In the genomic region with DNA sequence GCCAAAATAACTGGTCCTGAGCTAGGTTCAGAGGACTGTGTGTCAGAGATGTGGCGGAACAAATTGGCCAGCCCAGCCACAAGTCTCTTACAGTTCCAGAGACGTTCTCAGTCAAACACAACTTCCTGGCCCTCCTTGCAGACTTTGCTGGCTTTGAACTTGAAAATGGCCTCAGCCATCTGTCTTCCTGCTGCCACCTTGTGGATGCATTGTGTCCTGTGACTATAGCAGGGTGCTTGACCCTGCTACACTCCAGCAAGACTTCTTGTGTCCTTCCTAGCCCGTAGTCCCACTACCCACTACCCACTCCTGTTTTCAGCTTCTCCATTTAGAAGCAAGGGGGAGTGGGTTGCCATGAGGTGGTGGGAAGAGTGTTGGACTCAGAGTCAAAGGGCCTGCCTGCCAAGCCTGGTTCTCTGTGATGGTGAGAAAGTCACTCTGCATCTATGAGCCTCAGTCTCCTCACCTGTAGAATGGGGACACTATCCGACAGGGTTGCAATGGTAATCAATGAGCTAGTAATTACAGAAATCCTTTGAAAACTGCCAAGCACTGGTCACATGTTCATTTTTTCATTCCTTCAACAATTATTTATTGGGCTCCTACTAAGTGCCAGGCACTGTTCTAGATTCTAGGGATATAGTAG, we compare ENCODE assay signal across 9 cellular contexts.
DNase-seq lines count a peak whose midpoint lies in the region; ATAC-seq and TF ChIP-seq lines count a peak whose summit lies in the region.
"Had no signal": no experiment of that assay in that cellular context is flagged by ENCODE, and none has a peak within 500 bp of the region (broad histone marks: within the 10 kb centered on the region; RNA-seq: fewer than 3 reads in every experiment).

No MANE protein-coding gene starts in this region.

- H4K20me1 ChIP-seq in mammary epithelial cell (ENCODE audit: insufficient read depth, low read length) (no peaks in the 10 kb centered on the region), Loucy (ENCODE audit: insufficient read depth, low read length, poor library complexity, severe bottlenecking) (no peaks in the 10 kb centered on the region)

- H3K27ac Mint-ChIP-seq in MCF 10A (ENCODE audit: low read depth, unreplicated experiment): no peak overlapping the region
- H3K27ac Mint-ChIP-seq: naive B cell had no signal

- DNase-seq in MCF 10A (ENCODE audit: unreplicated experiment): peak; percentile 30
- DNase-seq in mammary epithelial cell: no peak
- peak; percentile 23 for DNase-seq in choroid plexus epithelial cell (ENCODE audit: low read depth)
- DNase-seq in spleen: no peak
- no peak for DNase-seq in DMS79 treated with DMSO at 0.1 percent for 48 hours (lab: John Stamatoyannopoulos, UW)
- DNase-seq: naive B cell had no signal

- H3K9me3 ChIP-seq in mammary epithelial cell (replicated peaks; ENCODE audit: insufficient read depth, low read length) (peaks cover 8% of the 10 kb centered on the region), Loucy (ENCODE audit: insufficient read depth, low read depth, low read length) (no peaks in the 10 kb centered on the region), spleen (peaks cover 0 to 30% (median 16%) of the 10 kb centered on the region in 8 donors)

- dilution Hi-C loops in mammary epithelial cell (cut with HindIII; ENCODE audit: low sequenced_read_pairs): no loop called here

- TF ChIP-seq CTCF in MCF 10A (IDR thresholded peaks at IDR 0.05; ENCODE audit: unreplicated experiment) (no peak), mammary epithelial cell (conservative IDR thresholded peaks at IDR 0.05 in 1 of 2, IDR thresholded peaks at IDR 0.05 in 1 of 2; ENCODE audit: extremely low read depth in 1 of 2, insufficient read depth in 1 of 2, low read depth in 1 of 2, low read length in 2 of 2) (peak in 1 of 2 donors; percentile 19), Loucy (conservative IDR thresholded peaks at IDR 0.05; ENCODE audit: low read length) (peak; percentile 45), choroid plexus epithelial cell (conservative IDR thresholded peaks at IDR 0.05; ENCODE audit: low read depth, low read length) (peak; percentile 18), spleen (IDR thresholded peaks at IDR 0.05 in 8 of 11, conservative IDR thresholded peaks at IDR 0.05 in 3 of 11) (peak in 6 of 11 experiments; percentile 7 to 46 (median 14))

- POLR2A ChIA-PET in MCF 10A (lab: Yijun Ruan, JAX): interaction anchor here (0.6 to 1.2 kb wide), 2 partner anchors 11 to 510 kb away, joined by 3 to 4 read pairs; no protein-coding TSS in a partner anchor

- intact Hi-C loops in MCF 10A (cut with micrococcal nuclease): loop anchor here (1.0 kb wide), 1 partner anchor 294 kb away; no protein-coding TSS in a partner anchor
- intact Hi-C loops in mammary epithelial cell (cut with micrococcal nuclease): no loop called here
- intact Hi-C loops in spleen (cut with DNase I; ENCODE audit: low total_unique reads): no loop called here

- H3K9ac ChIP-seq in mammary epithelial cell (ENCODE audit: insufficient read depth, low read length) (no peak overlapping the region), Loucy (ENCODE audit: low read depth, low read length, poor library complexity, severe bottlenecking) (no peak overlapping the region)

- H2AFZ ChIP-seq in mammary epithelial cell (ENCODE audit: low read depth, low read length): no peak overlapping the region
- no peak overlapping the region for H2AFZ ChIP-seq in Loucy (ENCODE audit: low read length)

- H3K79me2 ChIP-seq in mammary epithelial cell (ENCODE audit: insufficient read depth, low read length) (no peaks in the 10 kb centered on the region), Loucy (ENCODE audit: insufficient read depth, low read length) (no peaks in the 10 kb centered on the region)

- peaks cover 42% of the 10 kb centered on the region for H3K27me3 Mint-ChIP-seq in MCF 10A (ENCODE audit: insufficient read depth, unreplicated experiment)

- no peaks in the 10 kb centered on the region for H3K9me2 ChIP-seq in Loucy (replicated peaks; ENCODE audit: low read depth, low read length)

- CTCF ChIA-PET in MCF 10A (lab: Yijun Ruan, JAX) (interaction anchor here (0.6 to 1.0 kb wide), 3 partner anchors 11 to 33 kb away, joined by 3 to 5 read pairs (median 4); no protein-coding TSS in a partner anchor), mammary epithelial cell (lab: Charles Lee; ENCODE audit: low non-redundant PET) (no interaction called here)

- H3K4me3 ChIP-seq in mammary epithelial cell (replicated peaks in 1 of 3; ENCODE audit: insufficient read depth in 1 of 3, low read depth in 2 of 3, low read length in 3 of 3) (no peak overlapping the region), Loucy (ENCODE audit: low read length, poor library complexity, severe bottlenecking) (no peak overlapping the region), choroid plexus epithelial cell (ENCODE audit: low read depth, low read length) (no peak overlapping the region), spleen (no peak overlapping the region)

- no peak for ATAC-seq in HG02870 (IDR thresholded peaks at IDR 0.05; ENCODE audit: unreplicated experiment)
- no peak for ATAC-seq in GM18505 (IDR thresholded peaks at IDR 0.05; ENCODE audit: unreplicated experiment)

- no peaks in the 10 kb centered on the region for H3K36me3 Mint-ChIP-seq in MCF 10A (ENCODE audit: insufficient read depth, unreplicated experiment)

- no peak overlapping the region for H3K4me2 ChIP-seq in mammary epithelial cell (ENCODE audit: insufficient read depth, low read depth, low read length)
- H3K4me2 ChIP-seq in Loucy (ENCODE audit: low read depth, low read length, poor library complexity, severe bottlenecking): no peak overlapping the region

- no peak overlapping the region for H3K4me3 Mint-ChIP-seq in MCF 10A (ENCODE audit: unreplicated experiment)
- H3K4me3 Mint-ChIP-seq: naive B cell had no signal

- H3K27ac ChIP-seq in mammary epithelial cell (ENCODE audit: insufficient read depth, low read depth, low read length): no peak overlapping the region
- H3K27ac ChIP-seq in spleen: no peak overlapping the region

- H3K9me3 Mint-ChIP-seq in MCF 10A (ENCODE audit: unreplicated experiment): no peaks in the 10 kb centered on the region

- BruUV-seq in MCF 10A (replicated peaks; lab: Mats Ljungman, UMichigan) (no TSS peak), mammary epithelial cell (replicated peaks; lab: Mats Ljungman, UMichigan) (no TSS peak)

- in situ Hi-C loops in mammary epithelial cell (cut with MboI; ENCODE audit: low sequenced_read_pairs in 2 of 2): no loop called here

- H3K36me3 ChIP-seq in mammary epithelial cell (ENCODE audit: insufficient read depth, low read length): no peaks in the 10 kb centered on the region
- no peaks in the 10 kb centered on the region for H3K36me3 ChIP-seq in Loucy (ENCODE audit: insufficient read depth, low read length)
- no peaks in the 10 kb centered on the region for H3K36me3 ChIP-seq in spleen

- H3F3A ChIP-seq in Loucy (ENCODE audit: low read depth): no peaks in the 10 kb centered on the region

- H3K4me1 Mint-ChIP-seq in MCF 10A (ENCODE audit: insufficient read depth, unreplicated experiment): no peaks in the 10 kb centered on the region
- H3K4me1 Mint-ChIP-seq: naive B cell had no signal

- WGBS in mammary epithelial cell (ENCODE audit: low coverage, missing lambda C conversion rate): 64% methylated on average over 4 of the region's 4 CpGs
- 55 to 71% (median 65%) methylated on average over 4 of the region's 4 CpGs for WGBS in spleen, 5 donors

- H3K27me3 ChIP-seq in mammary epithelial cell (ENCODE audit: insufficient read depth, low read length) (no peaks in the 10 kb centered on the region), Loucy (ENCODE audit: insufficient read depth, low read length, poor library complexity, severe bottlenecking) (no peaks in the 10 kb centered on the region), spleen (replicated peaks in 1 of 7) (peaks cover 0 to 48% (median 0%) of the 10 kb centered on the region in 7 donors)

- H3K4me1 ChIP-seq in mammary epithelial cell (ENCODE audit: insufficient read depth, low read length): no peaks in the 10 kb centered on the region
- no peaks in the 10 kb centered on the region for H3K4me1 ChIP-seq in Loucy (ENCODE audit: insufficient read depth, low read length, poor library complexity, severe bottlenecking)
- no peaks in the 10 kb centered on the region for H3K4me1 ChIP-seq in spleen

- TF ChIP-seq POLR2A in spleen (IDR thresholded peaks at IDR 0.05): no peak
- TF ChIP-seq POLR2A in GM18505 (IDR thresholded peaks at IDR 0.05; ENCODE audit: borderline replicate concordance, extremely low read depth, insufficient read depth, insufficient read length): no peak

Comparison
In these comparisons a context has a peak if more than half of its experiments do, and no peak if none do; other contexts are left out.
1. DNase-seq: peak in MCF 10A (single experiment) and choroid plexus epithelial cell (single experiment); none in mammary epithelial cell (single experiment), spleen (single experiment) and DMS79 treated with DMSO at 0.1 percent for 48 hours (single experiment).